In the genomic region with DNA sequence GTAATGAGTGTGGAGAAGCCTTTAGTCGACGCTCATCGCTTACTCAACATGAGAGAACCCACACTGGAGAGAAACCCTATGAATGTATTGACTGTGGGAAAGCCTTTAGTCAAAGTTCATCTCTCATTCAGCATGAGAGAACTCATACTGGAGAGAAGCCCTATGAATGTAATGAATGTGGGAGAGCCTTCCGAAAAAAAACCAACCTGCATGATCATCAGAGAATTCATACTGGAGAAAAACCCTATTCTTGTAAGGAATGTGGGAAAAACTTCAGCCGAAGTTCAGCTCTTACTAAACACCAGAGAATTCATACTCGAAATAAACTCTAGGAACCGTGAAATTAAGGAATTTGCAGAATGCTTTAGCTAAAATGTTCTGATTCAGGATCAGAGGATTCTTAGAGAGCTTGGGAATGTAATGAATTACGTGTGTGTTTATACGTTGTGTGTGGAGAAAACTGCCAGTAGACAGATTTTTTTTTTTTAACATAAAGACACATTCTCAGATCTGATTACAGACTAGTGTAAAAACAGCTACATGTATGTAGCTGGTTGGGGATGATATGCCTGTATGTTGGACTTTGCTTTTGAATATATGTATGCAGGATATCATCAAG, we compare ENCODE assay signal across 17 cellular contexts. TPM values are rescaled to one million over a fixed set of nuclear protein-coding genes. Genes with fewer than 3 reads are reported as not detected.
DNase-seq lines count a peak whose midpoint lies in the region; ATAC-seq and TF ChIP-seq lines count a peak whose summit lies in the region.
"Had no signal": no experiment of that assay in that cellular context is flagged by ENCODE, and none has a peak within 500 bp of the region (broad histone marks: within the 10 kb centered on the region; RNA-seq: fewer than 3 reads in every experiment).

No MANE protein-coding gene starts in this region.

- H3K4ac ChIP-seq in mesenchymal stem cell (ENCODE audit: low read depth in 1 of 2, low read length in 2 of 2) = no peak overlapping the region

- H3K4me3 Mint-ChIP-seq in HFFc6 = no peak overlapping the region; the same call in 1 of the 2 replicates
- H3K4me3 Mint-ChIP-seq: activated T-cell treated with anti-CD3 and anti-CD28 coated beads, Interleukin-2, amount 50 U/mL, for 72 hours; CD4-positive, alpha-beta T cell; T-helper 1 cell treated with Interleukin-12 subunit alpha and Interleukin-12 subunit beta and Interleukin-4 antibody, amounts not matched to agents 30 μg/mL and 1 μg/mL, for 36 hours had no signal

- H3K4me1 ChIP-seq in mesenchymal stem cell (ENCODE audit: control insufficient read depth, insufficient read depth, low read depth, low read length) (no peaks in the 10 kb centered on the region), hepatocyte (ENCODE audit: insufficient read depth) (no peaks in the 10 kb centered on the region)
- H3K4me1 ChIP-seq: left ventricle myocardium inferior, suprapubic skin had no signal

- H3K27me3 ChIP-seq in mesenchymal stem cell (ENCODE audit: control insufficient read depth in 1 of 2, insufficient read depth in 1 of 2, low read length in 2 of 2) (no peaks in the 10 kb centered on the region), hepatocyte (no peaks in the 10 kb centered on the region)
- H3K27me3 ChIP-seq: suprapubic skin had no signal

- H3K36me3 ChIP-seq in mesenchymal stem cell (ENCODE audit: control insufficient read depth in 1 of 2, insufficient read depth in 2 of 2, low read depth in 1 of 2, low read length in 2 of 2) = peaks cover 22 to 61% of the 10 kb centered on the region in 2 experiments
- H3K36me3 ChIP-seq in hepatocyte (replicated peaks; ENCODE audit: insufficient read depth, low read depth) = peaks cover 17% of the 10 kb centered on the region

- H3K4me3 ChIP-seq in astrocyte of the spinal cord (ENCODE audit: low read depth, low read length) = no peak overlapping the region
- peak overlapping the region in 1 of 2 experiments; percentile 67 for H3K4me3 ChIP-seq in mesenchymal stem cell (ENCODE audit: insufficient read depth in 1 of 2, low read depth in 1 of 2, low read length in 2 of 2)
- H3K4me3 ChIP-seq in hepatocyte = no peak overlapping the region
- H3K4me3 ChIP-seq: left ventricle myocardium inferior, suprapubic skin had no signal

- H2BK120ac ChIP-seq in mesenchymal stem cell (ENCODE audit: low read depth, low read length) = no peak overlapping the region

- in situ Hi-C loops in Caki2 (cut with HindIII; ENCODE audit: low pct_unique_long_range_greater_than_20kb, low sequenced_read_pairs) = no loop called here
- in situ Hi-C loops in astrocyte of the spinal cord (cut with HindIII; ENCODE audit: low sequenced_read_pairs) = no loop called here

- H3K18ac ChIP-seq in mesenchymal stem cell (ENCODE audit: low read depth in 1 of 2, low read length in 2 of 2) = no peak overlapping the region

- no peak overlapping the region for H2AK5ac ChIP-seq in mesenchymal stem cell (ENCODE audit: low read length, severe bottlenecking)

- H3K4me1 Mint-ChIP-seq in HFFc6 (ENCODE audit: low read depth) = no peaks in the 10 kb centered on the region

- no peaks in the 10 kb centered on the region for H4K20me1 ChIP-seq in hepatocyte (ENCODE audit: insufficient read depth, poor library complexity, severe bottlenecking)

- no peak overlapping the region for H2BK15ac ChIP-seq in mesenchymal stem cell (ENCODE audit: low read depth, poor library complexity, severe bottlenecking)

- no peaks in the 10 kb centered on the region for H3K79me2 ChIP-seq in hepatocyte

- H2BK5ac ChIP-seq in mesenchymal stem cell (ENCODE audit: low read depth, low read length, poor library complexity, severe bottlenecking) = no peak overlapping the region

- no peak overlapping the region for H3K27ac Mint-ChIP-seq in HFFc6
- H3K27ac Mint-ChIP-seq: activated T-cell treated with anti-CD3 and anti-CD28 coated beads, Interleukin-2, amount 50 U/mL, for 72 hours; CD4-positive, alpha-beta T cell; T-helper 1 cell treated with Interleukin-12 subunit alpha and Interleukin-12 subunit beta and Interleukin-4 antibody, amounts not matched to agents 30 μg/mL and 1 μg/mL, for 36 hours had no signal

- H3K9me3 ChIP-seq in mesenchymal stem cell (ENCODE audit: control insufficient read depth, low read length) (peaks cover 100% of the 10 kb centered on the region), hepatocyte (ENCODE audit: low read depth) (peaks cover 72% of the 10 kb centered on the region)

- no peak overlapping the region for H4K91ac ChIP-seq in mesenchymal stem cell (ENCODE audit: low read length)

- H3K36me3 Mint-ChIP-seq in HFFc6 (ENCODE audit: low read depth) = peaks cover 89% of the 10 kb centered on the region

- H2AFZ ChIP-seq in mesenchymal stem cell (ENCODE audit: low read depth, low read length) (no peak overlapping the region), hepatocyte (no peak overlapping the region)

- TF ChIP-seq CTCF in HFFc6 (IDR thresholded peaks at IDR 0.05) (no peak), astrocyte of the spinal cord (IDR thresholded peaks at IDR 0.05; ENCODE audit: low read depth, low read length) (no peak), hepatocyte (IDR thresholded peaks at IDR 0.05; ENCODE audit: poor library complexity) (no peak)

- no peak overlapping the region for H3K9ac ChIP-seq in mesenchymal stem cell (ENCODE audit: low read length)

- WGBS in mesenchymal stem cell = 92% methylated on average over 6 of the region's 9 CpGs
- 97% methylated on average over 9 of the region's 9 CpGs for WGBS in hepatocyte (ENCODE audit: low lambda C conversion rate, missing lambda C conversion rate)

- H3K9me2 ChIP-seq in hepatocyte (replicated peaks; ENCODE audit: insufficient read depth) = no peaks in the 10 kb centered on the region

- H3K27me3 Mint-ChIP-seq in HFFc6 (ENCODE audit: insufficient read depth) = no peaks in the 10 kb centered on the region
- H3K27me3 Mint-ChIP-seq: CD4-positive, alpha-beta T cell had no signal

- H3K23ac ChIP-seq in mesenchymal stem cell (ENCODE audit: low read length in 2 of 2) = no peak overlapping the region

- peaks cover 97% of the 10 kb centered on the region for H3K9me3 Mint-ChIP-seq in HFFc6

- ATAC-seq in GM21825 (IDR thresholded peaks at IDR 0.05; ENCODE audit: unreplicated experiment) = no peak
- ATAC-seq: activated T-cell treated with anti-CD3 and anti-CD28 coated beads, Interleukin-2, amount 50 U/mL, for 72 hours; Panc1 had no signal

- no peak overlapping the region for H4K8ac ChIP-seq in mesenchymal stem cell (ENCODE audit: low read length)

- H3K4me2 ChIP-seq in mesenchymal stem cell (ENCODE audit: low read length, poor library complexity, severe bottlenecking) (no peak overlapping the region), hepatocyte (no peak overlapping the region)

- no peaks in the 10 kb centered on the region for H3K79me1 ChIP-seq in mesenchymal stem cell (replicated peaks; ENCODE audit: low read length, poor library complexity, severe bottlenecking)

- H2BK12ac ChIP-seq in mesenchymal stem cell (ENCODE audit: low read length in 2 of 2) = no peak overlapping the region

- DNase-seq in Caki2 (ENCODE audit: low read depth) = peak; percentile 42
- peak; percentile 11 for DNase-seq in HFFc6
- peak; percentile 12 for DNase-seq in astrocyte of the spinal cord (ENCODE audit: low read depth, low spot score)
- peak; percentile 22 for DNase-seq in mesenchymal stem cell
- no peak for DNase-seq in hepatocyte (ENCODE audit: low spot score)
- DNase-seq in RPMI8226 = no peak
- DNase-seq in stimulated activated CD8-positive, alpha-beta memory T cell treated with anti-CD3 and anti-CD28 coated beads, Interleukin-4, amount 100 ng/mL, for 48 hours = no peak
- DNase-seq: activated CD4-positive, alpha-beta T cell treated with anti-CD3 and anti-CD28 coated beads for 48 hours; activated T-cell treated with anti-CD3 and anti-CD28 coated beads, Interleukin-2, amount 50 U/mL, for 72 hours; CD4-positive, alpha-beta T cell; effector CD8-positive, alpha-beta T cell; left ventricle myocardium inferior; nucleus accumbens had no signal

- no peak overlapping the region for H3K14ac ChIP-seq in mesenchymal stem cell (ENCODE audit: low read length in 2 of 2)

- H3K27ac ChIP-seq in mesenchymal stem cell (ENCODE audit: low read length, poor library complexity, severe bottlenecking) (no peak overlapping the region), hepatocyte (no peak overlapping the region)
- H3K27ac ChIP-seq: left ventricle myocardium inferior, suprapubic skin had no signal

RNA-seq across cellular contexts. Expression of a gene that starts 25.4 kb away (rescaled TPM):
- total RNA-seq in Caki2 (2014; rRNA removed; shearing (Covaris generic); ENCODE audit: low replicate concordance) = 22.6 and 51.9 TPM in 2 replicates
- 10 to 100 TPM; 13.3 to 17.0 (median 13.9) TPM for total RNA-seq in HFFc6 (2021; fragmentation: NEBNext Ultra II Directional; extraction: Animal tissue kit (Norgen Biotek cat#: 25700))
- 12.4 TPM for polyA plus RNA-seq in mesenchymal stem cell (2013, experiment 1 of 2)
- polyA plus RNA-seq in mesenchymal stem cell (2013, experiment 2 of 2) = 11.2 TPM
- total RNA-seq in hepatocyte = 13.4 and 18.6 TPM in 2 replicates
- polyA plus RNA-seq in hepatocyte = 10.9 and 14.8 TPM in 2 replicates

Comparison
In these comparisons a context has a peak if more than half of its experiments do, and no peak if none do; other contexts are left out.
1. DNase-seq: peak in Caki2 (single experiment), HFFc6 (single experiment), astrocyte of the spinal cord (single experiment) and mesenchymal stem cell (single experiment); none in hepatocyte (single experiment), RPMI8226 (single experiment) and stimulated activated CD8-positive, alpha-beta memory T cell treated with anti-CD3 and anti-CD28 coated beads, Interleukin-4, amount 100 ng/mL, for 48 hours (single experiment).